In genomic region chr15:82344421-82344820, GRCh38 we compare ENCODE assay signal across 6 cellular contexts. TPM values are rescaled to one million over a fixed set of nuclear protein-coding genes. Genes with fewer than 3 reads are reported as not detected.
DNase-seq lines count a peak whose midpoint lies in the region; ATAC-seq, FAIRE-seq and TF ChIP-seq lines count a peak whose summit lies in the region.
"Not testable (repeated sequence)": the region's sequence is repeated elsewhere in the genome, so short reads cannot be mapped to it uniquely, and the experiment has no call there.
"Had no signal": no experiment of that assay in that cellular context is flagged by ENCODE, and none has a peak within 500 bp of the region (broad histone marks: within the 10 kb centered on the region; RNA-seq: fewer than 3 reads in every experiment).

No MANE protein-coding gene starts in this region.

- not testable (repeated sequence) for H3K36me3 ChIP-seq in BE2C; kidney (ENCODE audit: control insufficient read depth in 1 of 2, insufficient read depth in 2 of 2, low read length in 2 of 2); aorta (ENCODE audit: control insufficient read depth in 1 of 2, insufficient read depth in 2 of 2, low read length in 1 of 2)

- H3K4me1 Mint-ChIP-seq in activated naive CD8-positive, alpha-beta T cell treated with anti-CD3 and anti-CD28 coated beads, Interleukin-2, amount 10 ng/mL, durations not matched to agents 7 days and 5 days; osteocyte (ENCODE audit: unreplicated experiment): not testable (repeated sequence)

- intact Hi-C loops in kidney (cut with DNase I); aorta (cut with DNase I): not testable (repeated sequence)

- not testable (repeated sequence) for H3K36me3 Mint-ChIP-seq in activated naive CD8-positive, alpha-beta T cell treated with anti-CD3 and anti-CD28 coated beads, Interleukin-2, amount 10 ng/mL, durations not matched to agents 7 days and 5 days; osteocyte (ENCODE audit: unreplicated experiment)

- POLR2A ChIA-PET in activated naive CD8-positive, alpha-beta T cell treated with anti-CD3 and anti-CD28 coated beads, Interleukin-2, amount 10 ng/mL, durations not matched to agents 7 days and 5 days (lab: Charles Lee), result not testable (repeated sequence)

- H3K4me3 ChIP-seq in BE2C (ENCODE audit: low read depth, low read length); kidney (ENCODE audit: low read length in 2 of 2); aorta (ENCODE audit: low read length in 2 of 2): not testable (repeated sequence)

- H3K4me1 ChIP-seq in BE2C; kidney (ENCODE audit: control insufficient read depth in 1 of 2, insufficient read depth in 1 of 2, low read depth in 1 of 2, low read length in 2 of 2); aorta (ENCODE audit: control insufficient read depth in 1 of 2, insufficient read depth in 2 of 2, low read length in 2 of 2): not testable (repeated sequence)

- H3K27me3 ChIP-seq in BE2C; aorta (ENCODE audit: control insufficient read depth in 1 of 2, insufficient read depth in 2 of 2, low read length in 1 of 2): not testable (repeated sequence)

- not testable (repeated sequence) for H3K27ac ChIP-seq in kidney (ENCODE audit: low read depth in 2 of 2, low read length in 2 of 2); aorta (ENCODE audit: low read depth in 1 of 2, low read length in 2 of 2)

- not testable (repeated sequence) for H3K9me3 Mint-ChIP-seq in activated naive CD8-positive, alpha-beta T cell treated with anti-CD3 and anti-CD28 coated beads, Interleukin-2, amount 10 ng/mL, durations not matched to agents 7 days and 5 days; osteocyte (ENCODE audit: unreplicated experiment)

- not testable (repeated sequence) for H3K27ac Mint-ChIP-seq in activated naive CD8-positive, alpha-beta T cell treated with anti-CD3 and anti-CD28 coated beads, Interleukin-2, amount 10 ng/mL, durations not matched to agents 7 days and 5 days; osteocyte (ENCODE audit: unreplicated experiment)

- H3K27me3 Mint-ChIP-seq in activated naive CD8-positive, alpha-beta T cell treated with anti-CD3 and anti-CD28 coated beads, Interleukin-2, amount 10 ng/mL, durations not matched to agents 7 days and 5 days; osteocyte (ENCODE audit: unreplicated experiment): not testable (repeated sequence)

- ATAC-seq in activated naive CD8-positive, alpha-beta T cell treated with anti-CD3 and anti-CD28 coated beads, Interleukin-2, amount 10 ng/mL, durations not matched to agents 7 days and 5 days (ENCODE audit: low read depth); aorta (ENCODE audit: low FRiP score): not testable (repeated sequence)

- not testable (repeated sequence) for H3K9me3 ChIP-seq in BE2C; kidney (ENCODE audit: control insufficient read depth in 1 of 2, low read length in 2 of 2); aorta (ENCODE audit: control insufficient read depth, low read length)

- WGBS in aorta, 2 donors, result 93 to 96% methylated on average over 10 to 11 of the region's 12 CpGs

- H3K4me3 Mint-ChIP-seq in activated naive CD8-positive, alpha-beta T cell treated with anti-CD3 and anti-CD28 coated beads, Interleukin-2, amount 10 ng/mL, durations not matched to agents 7 days and 5 days; osteocyte (ENCODE audit: unreplicated experiment): not testable (repeated sequence)

- TF ChIP-seq CTCF in BE2C (IDR thresholded peaks at IDR 0.05; ENCODE audit: low read depth, low read length); kidney (IDR thresholded peaks at IDR 0.05; ENCODE audit: borderline replicate concordance, extremely low read depth, insufficient read depth); osteocyte (IDR thresholded peaks at IDR 0.05): not testable (repeated sequence)

- H3K9ac ChIP-seq in kidney (ENCODE audit: low read length in 2 of 2), result not testable (repeated sequence)

- DNase-seq in BE2C (peak; percentile 5), kidney (peak; percentile 34), osteocyte (ENCODE audit: extremely low spot score, unreplicated experiment) (peak; percentile 27), aorta (peak; percentile 33 to 48)
- peak; percentile 22 for DNase-seq in activated naive CD8-positive, alpha-beta T cell treated with anti-CD3 and anti-CD28 coated beads, Interleukin-2, amount 10 ng/mL, durations not matched to agents 7 days and 5 days

- not testable (repeated sequence) for FAIRE-seq in kidney (lab: Jason Lieb, UNC)

RNA-seq across cellular contexts. Expression of gene GOLGA6L10, which starts 4.9 kb away (rescaled TPM):
- polyA plus RNA-seq in BE2C (2012; ENCODE audit: insufficient read depth, insufficient read length, low read depth), result 3.5 TPM
- 1 to 10 TPM; 4.2 TPM for total RNA-seq in activated naive CD8-positive, alpha-beta T cell treated with anti-CD3 and anti-CD28 coated beads, Interleukin-2, amount 10 ng/mL, durations not matched to agents 7 days and 5 days
- total RNA-seq in kidney (2.5 TPM), osteocyte (1.6 and 2.9 TPM in 2 replicates), aorta (1 to 10 TPM in 1 of 2 donors, under 1 TPM in 1; 0.23 to 2.8 TPM)
- polyA plus RNA-seq in kidney (ENCODE audit: insufficient read depth, low read depth, low replicate concordance) (0.45 TPM), aorta (1 to 10 TPM in 1 of 2 donors, under 1 TPM in 1; 0.38 to 2.7 TPM)
- polyA plus RNA-seq: CD14-positive monocyte had no signal
